1 cellular context compared by ENCODE assay signal in genomic region chr2:172102858-172103359, GRCh38.
A peak's percentile ranks its signal among the peaks of the same experiment; 100 is the strongest.
TF ChIP-seq lines count a peak whose summit lies in the region.

Gene DLX2, minus strand, starts transcription at chr2:172102900. Its CDS starts 362 bp downstream, at chr2:172102538.

TF ChIP-seq in K562, 482 proteins besides CTCF, POLR2A, EP300 and RAD21 (continued from another document and continues in another):
- TF ChIP-seq CUX1 (CRISPR knock-in tag; IDR thresholded peaks at IDR 0.05) = no peak
- TF ChIP-seq ZNF639 (CRISPR knock-in tag; conservative IDR thresholded peaks at IDR 0.05 in 1 of 2, IDR thresholded peaks at IDR 0.05 in 1 of 2) = 0 out of 4 replicates have a peak, but pooled peaks of 1 of the 2 experiments have one; percentile 19
- no peak for TF ChIP-seq AFF4 (CRISPR knock-in tag; IDR thresholded peaks at IDR 0.05)
- peak; percentile 90 for TF ChIP-seq NKRF (IDR thresholded peaks at IDR 0.05; ENCODE audit: borderline replicate concordance)
- TF ChIP-seq ZNF830 (CRISPR knock-in tag; IDR thresholded peaks at IDR 0.05) = no peak
- no peak for TF ChIP-seq ZNF551 (CRISPR knock-in tag; IDR thresholded peaks at IDR 0.05)
- peak; percentile 85 for TF ChIP-seq ZNF589 (CRISPR knock-in tag; IDR thresholded peaks at IDR 0.05; ENCODE audit: low read depth)
- TF ChIP-seq SIX5 (IDR thresholded peaks at IDR 0.05; ENCODE audit: borderline replicate concordance in 1 of 2, insufficient read depth in 1 of 2, low read depth in 1 of 2, low read length in 2 of 2) = no peak
- TF ChIP-seq FOS (IDR thresholded peaks at IDR 0.05; ENCODE audit: extremely low read depth, insufficient read length) = peak; percentile 75
- no peak for TF ChIP-seq ZBTB33 (CRISPR knock-in tag; IDR thresholded peaks at IDR 0.05)
- TF ChIP-seq NEUROD1 (IDR thresholded peaks at IDR 0.05; ENCODE audit: borderline replicate concordance, low read depth, low read length, partially characterized antibody) = peak; percentile 59
- no peak for TF ChIP-seq JUNB (CRISPR knock-in tag; conservative IDR thresholded peaks at IDR 0.05)
- TF ChIP-seq MTA3 (IDR thresholded peaks at IDR 0.05; ENCODE audit: borderline replicate concordance) = peak; percentile 73; the same call in 1 of the 2 replicates
- TF ChIP-seq RBM14 (IDR thresholded peaks at IDR 0.05; ENCODE audit: borderline replicate concordance, insufficient read depth, low read depth, low read length) = no peak
- no peak for TF ChIP-seq NFXL1 (CRISPR knock-in tag; IDR thresholded peaks at IDR 0.05)
- TF ChIP-seq DNMT1 (IDR thresholded peaks at IDR 0.05) = no peak
- TF ChIP-seq SMARCC2 (IDR thresholded peaks at IDR 0.05; ENCODE audit: low read depth) = no peak
- no peak for TF ChIP-seq KLF16 (IDR thresholded peaks at IDR 0.05)
- peak in 1 of 2 experiments; percentile 53; a peak in 1 of 3 replicates for TF ChIP-seq CBX3 (IDR thresholded peaks at IDR 0.05; ENCODE audit: borderline replicate concordance in 1 of 2, low read length in 2 of 2)
- no peak for TF ChIP-seq ZNF133 (CRISPR knock-in tag; IDR thresholded peaks at IDR 0.05)
- no peak for TF ChIP-seq ZZZ3 (IDR thresholded peaks at IDR 0.05)
- no peak for TF ChIP-seq SLC30A9 (CRISPR knock-in tag; IDR thresholded peaks at IDR 0.05)
- TF ChIP-seq ZBTB26 (CRISPR knock-in tag; IDR thresholded peaks at IDR 0.05) = no peak
- TF ChIP-seq MBD2 (IDR thresholded peaks at IDR 0.05; ENCODE audit: borderline replicate concordance, low read depth) = 0 out of 2 replicates have a peak, but pooled peaks have one; percentile 25
- peak; percentile 83 for TF ChIP-seq MAX (CRISPR knock-in tag; IDR thresholded peaks at IDR 0.05)
- TF ChIP-seq E2F4 (CRISPR knock-in tag; IDR thresholded peaks at IDR 0.05; ENCODE audit: low read depth) = 0 out of 2 replicates have a peak, but pooled peaks have one; percentile 68
- TF ChIP-seq ZNF282 (CRISPR knock-in tag; IDR thresholded peaks at IDR 0.05) = no peak
- no peak for TF ChIP-seq ZMIZ1 (IDR thresholded peaks at IDR 0.05; ENCODE audit: low read depth in 2 of 2, low read length in 2 of 2)
- no peak for TF ChIP-seq ETV5 (CRISPR knock-in tag; IDR thresholded peaks at IDR 0.05; ENCODE audit: low read depth)
- no peak for TF ChIP-seq ZBTB34 (CRISPR knock-in tag; IDR thresholded peaks at IDR 0.05)
- TF ChIP-seq PURB (CRISPR knock-in tag; IDR thresholded peaks at IDR 0.05; ENCODE audit: low read depth) = no peak
- no peak for TF ChIP-seq MCM5 (IDR thresholded peaks at IDR 0.05; ENCODE audit: low read depth)
